8 cellular contexts compared by ENCODE assay signal in the genomic region with DNA sequence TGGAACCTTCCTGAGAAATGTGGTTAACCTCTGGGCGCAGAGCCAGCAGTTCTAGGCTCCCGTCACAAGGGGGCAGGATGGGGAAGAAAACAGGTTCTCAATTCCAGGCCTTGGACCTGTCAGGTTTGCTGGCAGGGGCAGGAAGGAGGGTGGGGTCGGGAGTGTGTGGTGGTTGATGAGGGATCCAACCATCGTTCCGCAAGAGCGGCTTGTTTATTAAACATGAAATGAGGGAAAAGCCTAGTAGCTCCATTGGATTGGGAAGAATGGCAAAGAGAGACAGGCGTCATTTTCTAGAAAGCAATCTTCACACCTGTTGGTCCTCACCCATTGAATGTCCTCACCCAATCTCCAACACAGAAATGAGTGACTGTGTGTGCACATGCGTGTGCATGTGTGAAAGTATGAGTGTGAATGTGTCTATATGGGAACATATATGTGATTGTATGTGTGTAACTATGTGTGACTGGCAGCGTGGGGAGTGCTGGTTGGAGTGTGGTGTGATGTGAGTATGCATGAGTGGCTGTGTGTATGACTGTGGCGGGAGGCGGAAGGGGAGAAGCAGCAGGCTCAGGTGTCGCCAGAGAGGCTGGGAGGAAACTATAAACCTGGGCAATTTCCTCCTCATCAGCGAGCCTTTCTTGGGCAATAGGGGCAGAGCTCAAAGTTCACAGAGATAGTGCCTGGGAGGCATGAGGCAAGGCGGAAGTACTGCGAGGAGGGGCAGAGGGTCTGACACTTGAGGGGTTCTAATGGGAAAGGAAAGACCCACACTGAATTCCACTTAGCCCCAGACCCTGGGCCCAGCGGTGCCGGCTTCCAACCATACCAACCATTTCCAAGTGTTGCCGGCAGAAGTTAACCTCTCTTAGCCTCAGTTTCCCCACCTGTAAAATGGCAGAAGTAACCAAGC. TPM values are rescaled to one million over a fixed set of nuclear protein-coding genes. Genes with fewer than 3 reads are reported as not detected.
DNase-seq lines count a peak whose midpoint lies in the region; ATAC-seq and TF ChIP-seq lines count a peak whose summit lies in the region.

No MANE protein-coding gene starts in this region.

- H3K4me3 ChIP-seq in GM12865 (ENCODE audit: low read depth, low read length), result no peak overlapping the region

- H3K27ac Mint-ChIP-seq in activated CD4-positive, alpha-beta memory T cell treated with anti-CD3 and anti-CD28 coated beads for 36 hours, result no peak overlapping the region
- peak overlapping the region; percentile 25 for H3K27ac Mint-ChIP-seq in memory B cell

- ATAC-seq in HG03439 (IDR thresholded peaks at IDR 0.05; ENCODE audit: unreplicated experiment) (peak; percentile 58), memory B cell (ENCODE audit: low read depth) (peak; percentile 78), HG03342 (IDR thresholded peaks at IDR 0.05; ENCODE audit: unreplicated experiment) (no peak)

- no peaks in the 10 kb centered on the region for H3K27me3 Mint-ChIP-seq in activated CD4-positive, alpha-beta memory T cell treated with anti-CD3 and anti-CD28 coated beads for 36 hours
- H3K27me3 Mint-ChIP-seq in memory B cell, result no peaks in the 10 kb centered on the region

- H3K4me1 Mint-ChIP-seq in activated CD4-positive, alpha-beta memory T cell treated with anti-CD3 and anti-CD28 coated beads for 36 hours (ENCODE audit: low read depth), result peaks cover 14% of the 10 kb centered on the region
- peaks cover 28% of the 10 kb centered on the region for H3K4me1 Mint-ChIP-seq in memory B cell

- no peaks in the 10 kb centered on the region for H3K36me3 Mint-ChIP-seq in activated CD4-positive, alpha-beta memory T cell treated with anti-CD3 and anti-CD28 coated beads for 36 hours
- no peaks in the 10 kb centered on the region for H3K36me3 Mint-ChIP-seq in memory B cell

- no peaks in the 10 kb centered on the region for H3K9me3 Mint-ChIP-seq in activated CD4-positive, alpha-beta memory T cell treated with anti-CD3 and anti-CD28 coated beads for 36 hours
- no peaks in the 10 kb centered on the region for H3K9me3 Mint-ChIP-seq in memory B cell

- DNase-seq in GM12865 (ENCODE audit: low read depth), result peak; percentile 84
- peak; percentile 86 for DNase-seq in NCI-H748 (lab: John Stamatoyannopoulos, UW; ENCODE audit: unreplicated experiment)
- DNase-seq in activated CD4-positive, alpha-beta memory T cell treated with anti-CD3 and anti-CD28 coated beads for 36 hours, result peak; percentile 87
- peak; percentile 69 for DNase-seq in effector CD4-positive, alpha-beta T cell
- DNase-seq in memory B cell (ENCODE audit: low spot score in 2 of 2), result peak; percentile 81 to 84
- peak; percentile 52 for DNase-seq in stimulated activated CD8-positive, alpha-beta memory T cell treated with anti-CD3 and anti-CD28 coated beads, Interleukin-15, amount 100 ng/mL, for 24 hours (ENCODE audit: low read depth)

- CTCF ChIA-PET in activated CD4-positive, alpha-beta memory T cell treated with anti-CD3 and anti-CD28 coated beads for 36 hours (lab: Charles Lee), result interaction anchor here (0.6 to 3.8 kb wide), 21 partner anchors 9 to 159 kb away, joined by 3 to 63 read pairs (median 4); partner anchors contain the start of gene CDKN1A

- intact Hi-C loops in activated CD4-positive, alpha-beta memory T cell treated with anti-CD3 and anti-CD28 coated beads for 36 hours (cut with micrococcal nuclease), result loop anchor here (1.0 kb wide), 3 partner anchors 56 to 135 kb away; no protein-coding TSS in a partner anchor

- TF ChIP-seq CTCF in GM12865 (IDR thresholded peaks at IDR 0.05; ENCODE audit: insufficient read depth, low read depth, low read length, missing control alignments), result peak; percentile 87

- POLR2A ChIA-PET in activated CD4-positive, alpha-beta memory T cell treated with anti-CD3 and anti-CD28 coated beads for 36 hours (lab: Charles Lee), result no interaction called here

- H3K4me3 Mint-ChIP-seq in activated CD4-positive, alpha-beta memory T cell treated with anti-CD3 and anti-CD28 coated beads for 36 hours, result no peak overlapping the region
- peak overlapping the region; percentile 24 for H3K4me3 Mint-ChIP-seq in memory B cell

RNA-seq across cellular contexts. Expression of gene SRSF3, which starts 29.6 kb away (rescaled TPM):
- 100 to 1,000 TPM; 390 to 392 TPM for total RNA-seq in activated CD4-positive, alpha-beta memory T cell treated with anti-CD3 and anti-CD28 coated beads for 36 hours

RNA-seq across cellular contexts. Expression of gene CDKN1A, which starts 54.7 kb away (rescaled TPM):
- 10 to 100 TPM; 64.2 to 66.7 TPM for total RNA-seq in activated CD4-positive, alpha-beta memory T cell treated with anti-CD3 and anti-CD28 coated beads for 36 hours
